1 cellular context compared by ENCODE assay signal in the genomic region with DNA sequence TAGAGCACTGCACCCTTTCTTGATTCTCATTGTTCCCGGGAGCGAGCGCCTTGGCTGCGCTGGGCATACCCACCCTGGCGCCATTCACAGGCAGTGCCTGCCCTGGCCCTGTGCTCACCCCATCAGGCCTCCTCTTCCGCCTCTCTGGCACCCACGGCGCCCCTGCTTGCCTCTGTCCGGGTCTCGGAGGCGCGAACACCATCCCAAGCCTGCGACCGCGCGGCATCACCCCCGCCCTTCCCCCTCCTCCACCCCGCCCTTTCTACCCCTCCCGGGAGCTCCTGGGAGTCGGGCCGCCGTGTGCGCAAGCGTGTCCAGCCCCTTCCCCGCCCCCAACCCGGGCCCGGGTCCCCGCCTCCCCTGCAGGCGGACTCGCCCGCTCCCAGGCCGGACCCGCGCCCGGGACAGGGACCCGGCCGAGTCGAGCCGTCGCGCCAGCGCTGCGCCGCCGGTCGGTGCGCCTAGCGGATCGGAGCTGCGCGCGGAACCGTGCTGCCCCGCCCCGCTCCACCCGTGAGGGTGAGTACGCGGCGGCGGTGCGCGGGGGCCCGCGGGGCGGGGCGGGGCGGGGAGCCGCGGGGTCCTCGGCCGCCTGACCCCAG.
TF ChIP-seq lines count a peak whose summit lies in the region.

A gene with protein sequence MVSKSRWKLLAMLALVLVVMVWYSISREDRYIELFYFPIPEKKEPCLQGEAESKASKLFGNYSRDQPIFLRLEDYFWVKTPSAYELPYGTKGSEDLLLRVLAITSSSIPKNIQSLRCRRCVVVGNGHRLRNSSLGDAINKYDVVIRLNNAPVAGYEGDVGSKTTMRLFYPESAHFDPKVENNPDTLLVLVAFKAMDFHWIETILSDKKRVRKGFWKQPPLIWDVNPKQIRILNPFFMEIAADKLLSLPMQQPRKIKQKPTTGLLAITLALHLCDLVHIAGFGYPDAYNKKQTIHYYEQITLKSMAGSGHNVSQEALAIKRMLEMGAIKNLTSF (plus strand): TSS at position 363 of the 602 bp plus-strand sequence. CDS start 50,470 bp downstream, outside the sequence.

TF ChIP-seq in HepG2, 621 proteins besides CTCF, POLR2A, EP300 and RAD21 (continued from another document and continues in another):
- TF ChIP-seq, protein P1, sequence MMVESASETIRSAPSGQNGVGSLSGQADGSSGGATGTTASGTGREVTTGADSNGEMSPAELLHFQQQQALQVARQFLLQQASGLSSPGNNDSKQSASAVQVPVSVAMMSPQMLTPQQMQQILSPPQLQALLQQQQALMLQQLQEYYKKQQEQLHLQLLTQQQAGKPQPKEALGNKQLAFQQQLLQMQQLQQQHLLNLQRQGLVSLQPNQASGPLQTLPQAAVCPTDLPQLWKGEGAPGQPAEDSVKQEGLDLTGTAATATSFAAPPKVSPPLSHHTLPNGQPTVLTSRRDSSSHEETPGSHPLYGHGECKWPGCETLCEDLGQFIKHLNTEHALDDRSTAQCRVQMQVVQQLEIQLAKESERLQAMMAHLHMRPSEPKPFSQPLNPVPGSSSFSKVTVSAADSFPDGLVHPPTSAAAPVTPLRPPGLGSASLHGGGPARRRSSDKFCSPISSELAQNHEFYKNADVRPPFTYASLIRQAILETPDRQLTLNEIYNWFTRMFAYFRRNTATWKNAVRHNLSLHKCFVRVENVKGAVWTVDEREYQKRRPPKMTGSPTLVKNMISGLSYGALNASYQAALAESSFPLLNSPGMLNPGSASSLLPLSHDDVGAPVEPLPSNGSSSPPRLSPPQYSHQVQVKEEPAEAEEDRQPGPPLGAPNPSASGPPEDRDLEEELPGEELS (CRISPR knock-in tag; IDR thresholded peaks at IDR 0.05), result no peak
- TF ChIP-seq ZFP36L1 (CRISPR knock-in tag; IDR thresholded peaks at IDR 0.05), result no peak
- TF ChIP-seq, protein P2, sequence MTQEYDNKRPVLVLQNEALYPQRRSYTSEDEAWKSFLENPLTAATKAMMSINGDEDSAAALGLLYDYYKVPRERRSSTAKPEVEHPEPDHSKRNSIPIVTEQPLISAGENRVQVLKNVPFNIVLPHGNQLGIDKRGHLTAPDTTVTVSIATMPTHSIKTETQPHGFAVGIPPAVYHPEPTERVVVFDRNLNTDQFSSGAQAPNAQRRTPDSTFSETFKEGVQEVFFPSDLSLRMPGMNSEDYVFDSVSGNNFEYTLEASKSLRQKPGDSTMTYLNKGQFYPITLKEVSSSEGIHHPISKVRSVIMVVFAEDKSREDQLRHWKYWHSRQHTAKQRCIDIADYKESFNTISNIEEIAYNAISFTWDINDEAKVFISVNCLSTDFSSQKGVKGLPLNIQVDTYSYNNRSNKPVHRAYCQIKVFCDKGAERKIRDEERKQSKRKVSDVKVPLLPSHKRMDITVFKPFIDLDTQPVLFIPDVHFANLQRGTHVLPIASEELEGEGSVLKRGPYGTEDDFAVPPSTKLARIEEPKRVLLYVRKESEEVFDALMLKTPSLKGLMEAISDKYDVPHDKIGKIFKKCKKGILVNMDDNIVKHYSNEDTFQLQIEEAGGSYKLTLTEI (CRISPR knock-in tag; conservative IDR thresholded peaks at IDR 0.05), result no peak
- TF ChIP-seq ZNF383 (CRISPR knock-in tag; IDR thresholded peaks at IDR 0.05; ENCODE audit: borderline replicate concordance), result no peak
- TF ChIP-seq, protein P3, sequence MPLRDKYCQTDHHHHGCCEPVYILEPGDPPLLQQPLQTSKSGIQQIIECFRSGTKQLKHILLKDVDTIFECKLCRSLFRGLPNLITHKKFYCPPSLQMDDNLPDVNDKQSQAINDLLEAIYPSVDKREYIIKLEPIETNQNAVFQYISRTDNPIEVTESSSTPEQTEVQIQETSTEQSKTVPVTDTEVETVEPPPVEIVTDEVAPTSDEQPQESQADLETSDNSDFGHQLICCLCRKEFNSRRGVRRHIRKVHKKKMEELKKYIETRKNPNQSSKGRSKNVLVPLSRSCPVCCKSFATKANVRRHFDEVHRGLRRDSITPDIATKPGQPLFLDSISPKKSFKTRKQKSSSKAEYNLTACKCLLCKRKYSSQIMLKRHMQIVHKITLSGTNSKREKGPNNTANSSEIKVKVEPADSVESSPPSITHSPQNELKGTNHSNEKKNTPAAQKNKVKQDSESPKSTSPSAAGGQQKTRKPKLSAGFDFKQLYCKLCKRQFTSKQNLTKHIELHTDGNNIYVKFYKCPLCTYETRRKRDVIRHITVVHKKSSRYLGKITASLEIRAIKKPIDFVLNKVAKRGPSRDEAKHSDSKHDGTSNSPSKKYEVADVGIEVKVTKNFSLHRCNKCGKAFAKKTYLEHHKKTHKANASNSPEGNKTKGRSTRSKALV (CRISPR knock-in tag; IDR thresholded peaks at IDR 0.05), result no peak
- TF ChIP-seq ZNF264 (CRISPR knock-in tag; IDR thresholded peaks at IDR 0.05), result no peak
- TF ChIP-seq HNRNPUL1 (IDR thresholded peaks at IDR 0.05; ENCODE audit: low read depth, low read length), result no peak
- no peak for TF ChIP-seq ZNF557 (CRISPR knock-in tag; IDR thresholded peaks at IDR 0.05)
- peak; percentile 31; the same call in 1 of the 2 replicates for TF ChIP-seq HDAC2 (CRISPR knock-in tag; IDR thresholded peaks at IDR 0.05)
- no peak for TF ChIP-seq ZNF589 (CRISPR knock-in tag; conservative IDR thresholded peaks at IDR 0.05)
- TF ChIP-seq ZNF343 (CRISPR knock-in tag; IDR thresholded peaks at IDR 0.05), result no peak
- TF ChIP-seq BRCA1 (CRISPR knock-in tag; IDR thresholded peaks at IDR 0.05), result no peak
- no peak for TF ChIP-seq ZSCAN9 (CRISPR knock-in tag; IDR thresholded peaks at IDR 0.05; ENCODE audit: borderline replicate concordance)
- TF ChIP-seq HNRNPK (IDR thresholded peaks at IDR 0.05; ENCODE audit: low read depth, low read length, poor library complexity, severe bottlenecking), result peak; percentile 81
- TF ChIP-seq, protein P4, sequence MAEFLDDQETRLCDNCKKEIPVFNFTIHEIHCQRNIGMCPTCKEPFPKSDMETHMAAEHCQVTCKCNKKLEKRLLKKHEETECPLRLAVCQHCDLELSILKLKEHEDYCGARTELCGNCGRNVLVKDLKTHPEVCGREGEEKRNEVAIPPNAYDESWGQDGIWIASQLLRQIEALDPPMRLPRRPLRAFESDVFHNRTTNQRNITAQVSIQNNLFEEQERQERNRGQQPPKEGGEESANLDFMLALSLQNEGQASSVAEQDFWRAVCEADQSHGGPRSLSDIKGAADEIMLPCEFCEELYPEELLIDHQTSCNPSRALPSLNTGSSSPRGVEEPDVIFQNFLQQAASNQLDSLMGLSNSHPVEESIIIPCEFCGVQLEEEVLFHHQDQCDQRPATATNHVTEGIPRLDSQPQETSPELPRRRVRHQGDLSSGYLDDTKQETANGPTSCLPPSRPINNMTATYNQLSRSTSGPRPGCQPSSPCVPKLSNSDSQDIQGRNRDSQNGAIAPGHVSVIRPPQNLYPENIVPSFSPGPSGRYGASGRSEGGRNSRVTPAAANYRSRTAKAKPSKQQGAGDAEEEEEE (CRISPR knock-in tag; IDR thresholded peaks at IDR 0.05; ENCODE audit: borderline replicate concordance), result no peak
- no peak for TF ChIP-seq ZNF101 (CRISPR knock-in tag; IDR thresholded peaks at IDR 0.05; ENCODE audit: borderline replicate concordance, low read depth)
- TF ChIP-seq TOPORS (CRISPR knock-in tag; IDR thresholded peaks at IDR 0.05), result no peak
- TF ChIP-seq ZKSCAN5 (CRISPR knock-in tag; IDR thresholded peaks at IDR 0.05), result no peak
- TF ChIP-seq ZNF17 (CRISPR knock-in tag; IDR thresholded peaks at IDR 0.05), result no peak
- TF ChIP-seq, protein P5, sequence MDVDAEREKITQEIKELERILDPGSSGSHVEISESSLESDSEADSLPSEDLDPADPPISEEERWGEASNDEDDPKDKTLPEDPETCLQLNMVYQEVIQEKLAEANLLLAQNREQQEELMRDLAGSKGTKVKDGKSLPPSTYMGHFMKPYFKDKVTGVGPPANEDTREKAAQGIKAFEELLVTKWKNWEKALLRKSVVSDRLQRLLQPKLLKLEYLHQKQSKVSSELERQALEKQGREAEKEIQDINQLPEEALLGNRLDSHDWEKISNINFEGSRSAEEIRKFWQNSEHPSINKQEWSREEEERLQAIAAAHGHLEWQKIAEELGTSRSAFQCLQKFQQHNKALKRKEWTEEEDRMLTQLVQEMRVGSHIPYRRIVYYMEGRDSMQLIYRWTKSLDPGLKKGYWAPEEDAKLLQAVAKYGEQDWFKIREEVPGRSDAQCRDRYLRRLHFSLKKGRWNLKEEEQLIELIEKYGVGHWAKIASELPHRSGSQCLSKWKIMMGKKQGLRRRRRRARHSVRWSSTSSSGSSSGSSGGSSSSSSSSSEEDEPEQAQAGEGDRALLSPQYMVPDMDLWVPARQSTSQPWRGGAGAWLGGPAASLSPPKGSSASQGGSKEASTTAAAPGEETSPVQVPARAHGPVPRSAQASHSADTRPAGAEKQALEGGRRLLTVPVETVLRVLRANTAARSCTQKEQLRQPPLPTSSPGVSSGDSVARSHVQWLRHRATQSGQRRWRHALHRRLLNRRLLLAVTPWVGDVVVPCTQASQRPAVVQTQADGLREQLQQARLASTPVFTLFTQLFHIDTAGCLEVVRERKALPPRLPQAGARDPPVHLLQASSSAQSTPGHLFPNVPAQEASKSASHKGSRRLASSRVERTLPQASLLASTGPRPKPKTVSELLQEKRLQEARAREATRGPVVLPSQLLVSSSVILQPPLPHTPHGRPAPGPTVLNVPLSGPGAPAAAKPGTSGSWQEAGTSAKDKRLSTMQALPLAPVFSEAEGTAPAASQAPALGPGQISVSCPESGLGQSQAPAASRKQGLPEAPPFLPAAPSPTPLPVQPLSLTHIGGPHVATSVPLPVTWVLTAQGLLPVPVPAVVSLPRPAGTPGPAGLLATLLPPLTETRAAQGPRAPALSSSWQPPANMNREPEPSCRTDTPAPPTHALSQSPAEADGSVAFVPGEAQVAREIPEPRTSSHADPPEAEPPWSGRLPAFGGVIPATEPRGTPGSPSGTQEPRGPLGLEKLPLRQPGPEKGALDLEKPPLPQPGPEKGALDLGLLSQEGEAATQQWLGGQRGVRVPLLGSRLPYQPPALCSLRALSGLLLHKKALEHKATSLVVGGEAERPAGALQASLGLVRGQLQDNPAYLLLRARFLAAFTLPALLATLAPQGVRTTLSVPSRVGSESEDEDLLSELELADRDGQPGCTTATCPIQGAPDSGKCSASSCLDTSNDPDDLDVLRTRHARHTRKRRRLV (CRISPR knock-in tag; IDR thresholded peaks at IDR 0.05), result no peak
- TF ChIP-seq, protein P6, sequence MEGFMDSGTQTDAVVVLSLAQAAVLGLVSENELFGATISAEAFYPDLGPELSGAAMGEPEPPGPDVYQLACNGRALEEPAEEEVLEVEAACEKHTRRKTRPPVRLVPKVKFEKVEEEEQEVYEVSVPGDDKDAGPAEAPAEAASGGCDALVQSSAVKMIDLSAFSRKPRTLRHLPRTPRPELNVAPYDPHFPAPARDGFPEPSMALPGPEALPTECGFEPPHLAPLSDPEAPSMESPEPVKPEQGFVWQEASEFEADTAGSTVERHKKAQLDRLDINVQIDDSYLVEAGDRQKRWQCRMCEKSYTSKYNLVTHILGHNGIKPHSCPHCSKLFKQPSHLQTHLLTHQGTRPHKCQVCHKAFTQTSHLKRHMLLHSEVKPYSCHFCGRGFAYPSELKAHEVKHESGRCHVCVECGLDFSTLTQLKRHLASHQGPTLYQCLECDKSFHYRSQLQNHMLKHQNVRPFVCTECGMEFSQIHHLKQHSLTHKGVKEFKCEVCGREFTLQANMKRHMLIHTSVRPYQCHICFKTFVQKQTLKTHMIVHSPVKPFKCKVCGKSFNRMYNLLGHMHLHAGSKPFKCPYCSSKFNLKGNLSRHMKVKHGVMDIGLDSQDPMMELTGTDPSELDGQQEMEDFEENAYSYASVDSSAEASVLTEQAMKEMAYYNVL (CRISPR knock-in tag; IDR thresholded peaks at IDR 0.05; ENCODE audit: borderline replicate concordance), result no peak
- TF ChIP-seq, protein P7, sequence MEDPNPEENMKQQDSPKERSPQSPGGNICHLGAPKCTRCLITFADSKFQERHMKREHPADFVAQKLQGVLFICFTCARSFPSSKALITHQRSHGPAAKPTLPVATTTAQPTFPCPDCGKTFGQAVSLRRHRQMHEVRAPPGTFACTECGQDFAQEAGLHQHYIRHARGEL (CRISPR knock-in tag; IDR thresholded peaks at IDR 0.05), result no peak
- no peak for TF ChIP-seq REXO4 (CRISPR knock-in tag; IDR thresholded peaks at IDR 0.05; ENCODE audit: borderline replicate concordance)
- TF ChIP-seq, protein P8, sequence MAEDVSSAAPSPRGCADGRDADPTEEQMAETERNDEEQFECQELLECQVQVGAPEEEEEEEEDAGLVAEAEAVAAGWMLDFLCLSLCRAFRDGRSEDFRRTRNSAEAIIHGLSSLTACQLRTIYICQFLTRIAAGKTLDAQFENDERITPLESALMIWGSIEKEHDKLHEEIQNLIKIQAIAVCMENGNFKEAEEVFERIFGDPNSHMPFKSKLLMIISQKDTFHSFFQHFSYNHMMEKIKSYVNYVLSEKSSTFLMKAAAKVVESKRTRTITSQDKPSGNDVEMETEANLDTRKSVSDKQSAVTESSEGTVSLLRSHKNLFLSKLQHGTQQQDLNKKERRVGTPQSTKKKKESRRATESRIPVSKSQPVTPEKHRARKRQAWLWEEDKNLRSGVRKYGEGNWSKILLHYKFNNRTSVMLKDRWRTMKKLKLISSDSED (CRISPR knock-in tag; IDR thresholded peaks at IDR 0.05), result no peak
- TF ChIP-seq MEIS2 (CRISPR knock-in tag; IDR thresholded peaks at IDR 0.05), result no peak
- TF ChIP-seq SRSF4 (IDR thresholded peaks at IDR 0.05; ENCODE audit: low read depth, low read length, poor library complexity, severe bottlenecking), result no peak
- TF ChIP-seq, protein P9, sequence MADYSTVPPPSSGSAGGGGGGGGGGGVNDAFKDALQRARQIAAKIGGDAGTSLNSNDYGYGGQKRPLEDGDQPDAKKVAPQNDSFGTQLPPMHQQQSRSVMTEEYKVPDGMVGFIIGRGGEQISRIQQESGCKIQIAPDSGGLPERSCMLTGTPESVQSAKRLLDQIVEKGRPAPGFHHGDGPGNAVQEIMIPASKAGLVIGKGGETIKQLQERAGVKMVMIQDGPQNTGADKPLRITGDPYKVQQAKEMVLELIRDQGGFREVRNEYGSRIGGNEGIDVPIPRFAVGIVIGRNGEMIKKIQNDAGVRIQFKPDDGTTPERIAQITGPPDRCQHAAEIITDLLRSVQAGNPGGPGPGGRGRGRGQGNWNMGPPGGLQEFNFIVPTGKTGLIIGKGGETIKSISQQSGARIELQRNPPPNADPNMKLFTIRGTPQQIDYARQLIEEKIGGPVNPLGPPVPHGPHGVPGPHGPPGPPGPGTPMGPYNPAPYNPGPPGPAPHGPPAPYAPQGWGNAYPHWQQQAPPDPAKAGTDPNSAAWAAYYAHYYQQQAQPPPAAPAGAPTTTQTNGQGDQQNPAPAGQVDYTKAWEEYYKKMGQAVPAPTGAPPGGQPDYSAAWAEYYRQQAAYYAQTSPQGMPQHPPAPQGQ (CRISPR knock-in tag; IDR thresholded peaks at IDR 0.05; ENCODE audit: borderline replicate concordance), result no peak
- no peak for TF ChIP-seq GPN1 (CRISPR knock-in tag; IDR thresholded peaks at IDR 0.05; ENCODE audit: borderline replicate concordance)
